In genomic region chr5:68330564-68330963, GRCh38 we compare ENCODE assay signal across 14 cellular contexts.
A peak's percentile ranks its signal among the peaks of the same experiment; 100 is the strongest.
DNase-seq lines count a peak whose midpoint lies in the region; ATAC-seq and TF ChIP-seq lines count a peak whose summit lies in the region.
"Had no signal": no experiment of that assay in that cellular context is flagged by ENCODE, and none has a peak within 500 bp of the region (broad histone marks: within the 10 kb centered on the region; RNA-seq: fewer than 3 reads in every experiment).

No MANE protein-coding gene starts in this region.

- DNase-seq in HCEC 1CT (peak; percentile 47), SJCRH30 (peak; percentile 27 to 53), fibroblast of gingiva (ENCODE audit: low read depth) (peak; percentile 14), omental fat pad (ENCODE audit: low spot score) (no peak), head of caudate nucleus (no peak), NCI-H2171 treated with DMSO at 0.1 percent for 48 hours (lab: John Stamatoyannopoulos, UW) (no peak), DMS53 treated with DMSO at 0.1 percent for 48 hours (lab: John Stamatoyannopoulos, UW; ENCODE audit: unreplicated experiment) (no peak)
- DNase-seq: amygdala; CD4-positive, alpha-beta T cell; DND-41; NCI-H1092 treated with DMSO at 0.1 percent for 48 hours; stimulated activated naive CD4-positive, alpha-beta T cell had no signal

- no peaks in the 10 kb centered on the region for H3K27me3 ChIP-seq in SJCRH30
- H3K27me3 ChIP-seq: tibial nerve had no signal

- intact Hi-C loops in head of caudate nucleus (cut with DNase I), result no loop called here

- H3K4me1 ChIP-seq in SJCRH30, result peaks cover 3% of the 10 kb centered on the region; the same call in 1 of the 2 replicates

- H3K27ac ChIP-seq in SJCRH30, result no peak overlapping the region
- H3K27ac ChIP-seq: coronary artery, tibial nerve had no signal

- H3K36me3 ChIP-seq in SJCRH30, result no peaks in the 10 kb centered on the region
- H3K36me3 ChIP-seq: tibial nerve had no signal

- no peaks in the 10 kb centered on the region for H3K9me3 ChIP-seq in SJCRH30 (replicated peaks)

- TF ChIP-seq CTCF in omental fat pad (IDR thresholded peaks at IDR 0.05), result no peak

- no peak overlapping the region for H3K4me3 ChIP-seq in SJCRH30
- H3K4me3 ChIP-seq: coronary artery, tibial nerve had no signal

- peak; percentile 43 for ATAC-seq in omental fat pad (ENCODE audit: low FRiP score)

Comparison
In these comparisons a context has a peak if more than half of its experiments do, and no peak if none do; other contexts are left out.
1. DNase-seq: peak in HCEC 1CT (single experiment), SJCRH30 (2 of 2) and fibroblast of gingiva (single experiment); none in omental fat pad (single experiment), head of caudate nucleus (0 of 42), NCI-H2171 treated with DMSO at 0.1 percent for 48 hours (single experiment) and DMS53 treated with DMSO at 0.1 percent for 48 hours (single experiment).